Comparison of ENCODE assay signal across 12 cellular contexts in genomic region chr13:99335603-99336002, GRCh38. TPM values are rescaled to one million over a fixed set of nuclear protein-coding genes. Genes with fewer than 3 reads are reported as not detected.
DNase-seq lines count a peak whose midpoint lies in the region; ATAC-seq lines count a peak whose summit lies in the region.
"Had no signal": no experiment of that assay in that cellular context is flagged by ENCODE, and none has a peak within 500 bp of the region (broad histone marks: within the 10 kb centered on the region; RNA-seq: fewer than 3 reads in every experiment).

No MANE protein-coding gene starts in this region.

- no peaks in the 10 kb centered on the region for H3K27me3 Mint-ChIP-seq in activated naive CD8-positive, alpha-beta T cell treated with anti-CD3 and anti-CD28 coated beads, Interleukin-2, amount 50 U/mL, for 24 hours
- H3K27me3 Mint-ChIP-seq: activated CD4-positive, alpha-beta memory T cell treated with anti-CD3 and anti-CD28 coated beads for 36 hours had no signal

- H3K4me1 Mint-ChIP-seq in activated naive CD8-positive, alpha-beta T cell treated with anti-CD3 and anti-CD28 coated beads, Interleukin-2, amount 50 U/mL, for 24 hours = peaks cover 76% of the 10 kb centered on the region

- peak; percentile 70 for ATAC-seq in GM19397 (IDR thresholded peaks at IDR 0.05; ENCODE audit: unreplicated experiment)
- peak; percentile 76 for ATAC-seq in HG03095 (IDR thresholded peaks at IDR 0.05; ENCODE audit: unreplicated experiment)
- no peak for ATAC-seq in activated naive CD8-positive, alpha-beta T cell treated with anti-CD3 and anti-CD28 coated beads, Interleukin-2, amount 50 U/mL, for 24 hours
- ATAC-seq in left lobe of liver = no peak
- ATAC-seq in GM19328 (IDR thresholded peaks at IDR 0.05; ENCODE audit: unreplicated experiment) = no peak

- no peaks in the 10 kb centered on the region for H3K9me3 Mint-ChIP-seq in activated naive CD8-positive, alpha-beta T cell treated with anti-CD3 and anti-CD28 coated beads, Interleukin-2, amount 50 U/mL, for 24 hours
- H3K9me3 Mint-ChIP-seq: activated CD4-positive, alpha-beta memory T cell treated with anti-CD3 and anti-CD28 coated beads for 36 hours had no signal

- H3K27ac Mint-ChIP-seq in activated naive CD8-positive, alpha-beta T cell treated with anti-CD3 and anti-CD28 coated beads, Interleukin-2, amount 50 U/mL, for 24 hours = peak overlapping the region; percentile 29
- H3K27ac Mint-ChIP-seq: activated CD4-positive, alpha-beta memory T cell treated with anti-CD3 and anti-CD28 coated beads for 36 hours had no signal

- H3K36me3 Mint-ChIP-seq in activated naive CD8-positive, alpha-beta T cell treated with anti-CD3 and anti-CD28 coated beads, Interleukin-2, amount 50 U/mL, for 24 hours (ENCODE audit: low read depth) = peaks cover 59% of the 10 kb centered on the region

- H3K4me3 Mint-ChIP-seq in activated naive CD8-positive, alpha-beta T cell treated with anti-CD3 and anti-CD28 coated beads, Interleukin-2, amount 50 U/mL, for 24 hours = no peak overlapping the region
- H3K4me3 Mint-ChIP-seq: activated CD4-positive, alpha-beta memory T cell treated with anti-CD3 and anti-CD28 coated beads for 36 hours had no signal

- DNase-seq in GF-D8 (lab: John Stamatoyannopoulos, UW) (peak; percentile 38), cerebellum (ENCODE audit: low spot score) (no peak), left lobe of liver (ENCODE audit: low spot score) (no peak)
- no peak for DNase-seq in activated naive CD8-positive, alpha-beta T cell treated with anti-CD3 and anti-CD28 coated beads, Interleukin-2, amount 50 U/mL, for 24 hours
- DNase-seq in activated CD4-positive, CD25-positive, alpha-beta regulatory T cell (lab: John Stamatoyannopoulos, UW) = no peak
- DNase-seq: activated CD4-positive, alpha-beta memory T cell treated with anti-CD3 and anti-CD28 coated beads for 36 hours; Calu3; NCI-H146; stimulated activated CD4-positive, alpha-beta T cell treated with anti-CD3 and anti-CD28 coated beads, Interleukin-4, amount 100 ng/mL, for 4 hours had no signal

RNA-seq across cellular contexts. Expression of gene GPR183, which starts 28.4 kb away (rescaled TPM):
- 1.1 TPM for total RNA-seq in cerebellum
- total RNA-seq in left lobe of liver = 0.70 TPM
- total RNA-seq: Calu3 had no signal

Comparison
In these comparisons a context has a peak if more than half of its experiments do, and no peak if none do; other contexts are left out.
1. ATAC-seq: peak in GM19397 (single experiment) and HG03095 (single experiment); none in activated naive CD8-positive, alpha-beta T cell treated with anti-CD3 and anti-CD28 coated beads, Interleukin-2, amount 50 U/mL, for 24 hours (single experiment), left lobe of liver (single experiment) and GM19328 (single experiment).